8 cellular contexts compared by ENCODE assay signal in genomic region chr4:3531306-3531886, GRCh38. TPM values are rescaled to one million over a fixed set of nuclear protein-coding genes. Genes with fewer than 3 reads are reported as not detected.
DNase-seq lines count a peak whose midpoint lies in the region; ATAC-seq and TF ChIP-seq lines count a peak whose summit lies in the region.

No MANE protein-coding gene starts in this region.

- H3K4me3 ChIP-seq in adrenal gland = peak overlapping the region in 3 of 4 donors; percentile 25 to 76 (median 75)
- peak overlapping the region; percentile 85 for H3K4me3 ChIP-seq in iPS-20b (ENCODE audit: low read length)

- H3K36me3 ChIP-seq in adrenal gland (replicated peaks in 1 of 2) (peaks cover 0 to 14% of the 10 kb centered on the region in 2 donors), iPS-20b (ENCODE audit: insufficient read depth, low read depth, low read length) (peaks cover 13% of the 10 kb centered on the region)

- 19 to 23% (median 22%) methylated on average over 14 to 18 of the region's 18 CpGs for WGBS in adrenal gland, 4 donors

- no peaks in the 10 kb centered on the region for H3K9me3 Mint-ChIP-seq in activated CD8-positive, alpha-beta memory T cell treated with anti-CD3 and anti-CD28 coated beads, Interleukin-2, amount 10 ng/mL, durations not matched to agents 7 days and 5 days (ENCODE audit: low read depth)
- H3K9me3 Mint-ChIP-seq in stimulated activated naive CD8-positive, alpha-beta T cell treated with anti-CD3 and anti-CD28 coated beads, Interleukin-15, amount 100 ng/mL, for 72 hours = peaks cover 0 to 11% of the 10 kb centered on the region in 2 donors

- peaks cover 27% of the 10 kb centered on the region for H3K4me1 Mint-ChIP-seq in activated CD8-positive, alpha-beta memory T cell treated with anti-CD3 and anti-CD28 coated beads, Interleukin-2, amount 10 ng/mL, durations not matched to agents 7 days and 5 days
- peaks cover 57% of the 10 kb centered on the region for H3K4me1 Mint-ChIP-seq in stimulated activated naive CD8-positive, alpha-beta T cell treated with anti-CD3 and anti-CD28 coated beads, Interleukin-15, amount 100 ng/mL, for 72 hours

- peak overlapping the region; percentile 98 for H3K4me3 Mint-ChIP-seq in activated CD8-positive, alpha-beta memory T cell treated with anti-CD3 and anti-CD28 coated beads, Interleukin-2, amount 10 ng/mL, durations not matched to agents 7 days and 5 days
- H3K4me3 Mint-ChIP-seq in stimulated activated naive CD8-positive, alpha-beta T cell treated with anti-CD3 and anti-CD28 coated beads, Interleukin-15, amount 100 ng/mL, for 72 hours = peak overlapping the region; percentile 99 to 100

- peaks cover 8% of the 10 kb centered on the region for H3K27me3 Mint-ChIP-seq in activated CD8-positive, alpha-beta memory T cell treated with anti-CD3 and anti-CD28 coated beads, Interleukin-2, amount 10 ng/mL, durations not matched to agents 7 days and 5 days
- H3K27me3 Mint-ChIP-seq in stimulated activated naive CD8-positive, alpha-beta T cell treated with anti-CD3 and anti-CD28 coated beads, Interleukin-15, amount 100 ng/mL, for 72 hours = no peaks in the 10 kb centered on the region

- peak overlapping the region; percentile 29 for H3K27ac Mint-ChIP-seq in activated CD8-positive, alpha-beta memory T cell treated with anti-CD3 and anti-CD28 coated beads, Interleukin-2, amount 10 ng/mL, durations not matched to agents 7 days and 5 days
- peak overlapping the region; percentile 80 to 81 for H3K27ac Mint-ChIP-seq in stimulated activated naive CD8-positive, alpha-beta T cell treated with anti-CD3 and anti-CD28 coated beads, Interleukin-15, amount 100 ng/mL, for 72 hours

- no peak for ATAC-seq in activated CD8-positive, alpha-beta memory T cell treated with anti-CD3 and anti-CD28 coated beads, Interleukin-2, amount 10 ng/mL, durations not matched to agents 7 days and 5 days
- ATAC-seq in stimulated activated naive CD8-positive, alpha-beta T cell treated with anti-CD3 and anti-CD28 coated beads, Interleukin-15, amount 100 ng/mL, for 72 hours = no peak
- no peak for ATAC-seq in HG03439 (IDR thresholded peaks at IDR 0.05; ENCODE audit: unreplicated experiment)

- H3K36me3 Mint-ChIP-seq in activated CD8-positive, alpha-beta memory T cell treated with anti-CD3 and anti-CD28 coated beads, Interleukin-2, amount 10 ng/mL, durations not matched to agents 7 days and 5 days = no peaks in the 10 kb centered on the region

- H3K27me3 ChIP-seq in adrenal gland (no peaks in the 10 kb centered on the region), iPS-20b (ENCODE audit: insufficient read depth, low read length) (peaks cover 32% of the 10 kb centered on the region)

- no peak for TF ChIP-seq POLR2A in adrenal gland (IDR thresholded peaks at IDR 0.05)

- TF ChIP-seq CTCF in adrenal gland (IDR thresholded peaks at IDR 0.05) = no peak

- DNase-seq in activated CD8-positive, alpha-beta memory T cell treated with anti-CD3 and anti-CD28 coated beads, Interleukin-2, amount 10 ng/mL, durations not matched to agents 7 days and 5 days = no peak
- no peak for DNase-seq in activated CD8-positive, alpha-beta memory T cell treated with anti-CD3 and anti-CD28 coated beads, Interleukin-2, amount 50 U/mL, for 4 hours
- DNase-seq in adrenal gland (peak in 2 of 7 donors; percentile 16 to 26), SW 1271 (lab: John Stamatoyannopoulos, UW) (no peak)
- DNase-seq in stimulated activated naive CD8-positive, alpha-beta T cell treated with anti-CD3 and anti-CD28 coated beads, Interleukin-15, amount 100 ng/mL, for 72 hours = no peak
- DNase-seq in stimulated activated CD4-positive, alpha-beta T cell treated with anti-CD3 and anti-CD28 coated beads, Interleukin-2, amount 100 ng/mL, for 48 hours = no peak

- intact Hi-C loops in adrenal gland (cut with DNase I) = no loop called here

- peaks cover 15 to 32% of the 10 kb centered on the region in 2 donors for H3K4me1 ChIP-seq in adrenal gland (replicated peaks in 1 of 2)
- H3K4me1 ChIP-seq in iPS-20b (ENCODE audit: insufficient read depth, low read length) = no peaks in the 10 kb centered on the region

- peak overlapping the region; percentile 84; the same call in 1 of the 2 replicates for H3K9ac ChIP-seq in iPS-20b (ENCODE audit: low read depth, low read length)

- H3K9me3 ChIP-seq in adrenal gland (replicated peaks in 1 of 3) (no peaks in the 10 kb centered on the region), iPS-20b (ENCODE audit: insufficient read depth, low read depth, low read length) (no peaks in the 10 kb centered on the region)

- CTCF ChIA-PET in activated CD8-positive, alpha-beta memory T cell treated with anti-CD3 and anti-CD28 coated beads, Interleukin-2, amount 10 ng/mL, durations not matched to agents 7 days and 5 days (lab: Charles Lee) = no interaction called here

- H3K27ac ChIP-seq in adrenal gland (no peak overlapping the region), iPS-20b (ENCODE audit: low read length) (no peak overlapping the region)

RNA-seq across cellular contexts. Expression of gene LRPAP1, which starts 0.8 kb away (rescaled TPM):
- 10 to 100 TPM; 77.2 to 87.6 TPM for total RNA-seq in activated CD8-positive, alpha-beta memory T cell treated with anti-CD3 and anti-CD28 coated beads, Interleukin-2, amount 10 ng/mL, durations not matched to agents 7 days and 5 days
- 100 to 1,000 TPM; 169 to 309 (median 193) TPM for total RNA-seq in adrenal gland
- polyA plus RNA-seq in adrenal gland = 10 to 100 TPM; 32.9 to 79.6 (median 40.4) TPM
